ENCODE assay signal across 25 cellular contexts in the genomic region with DNA sequence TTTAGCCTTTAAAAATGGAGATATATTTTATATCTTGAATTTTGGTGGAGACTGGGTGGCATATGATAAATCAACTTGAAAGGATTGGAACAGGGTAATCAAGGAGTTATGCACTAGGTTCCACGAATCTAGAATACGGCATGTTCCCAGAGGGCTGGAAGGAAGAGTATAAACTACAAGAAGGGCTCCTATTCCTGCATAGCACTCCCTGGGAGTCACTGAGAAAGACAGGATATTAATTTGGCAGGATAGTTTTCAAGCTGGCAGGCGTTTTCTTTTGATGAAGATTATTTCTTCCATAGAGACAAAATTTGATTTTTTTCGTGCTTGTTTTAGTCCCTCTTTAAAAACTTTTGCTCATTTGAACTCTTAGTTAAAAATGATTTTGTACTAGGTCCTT.
"Had no signal": no experiment of that assay in that cellular context is flagged by ENCODE, and none has a peak within 500 bp of the region (broad histone marks: within the 10 kb centered on the region; RNA-seq: fewer than 3 reads in every experiment).

No MANE protein-coding gene starts in this region.

- H3K4me1 ChIP-seq: colonic mucosa, esophagus muscularis mucosa, foreskin keratinocyte, gastroesophageal sphincter, lower lobe of right lung had no signal

- H3K4me3 ChIP-seq: colonic mucosa, esophagus muscularis mucosa, gastroesophageal sphincter, heart left ventricle, hepatocyte, lower lobe of right lung, mucosa of descending colon had no signal

- DNase-seq: colonic mucosa; cortex of kidney; effector CD8-positive, alpha-beta T cell; effector memory CD8-positive, alpha-beta T cell; endodermal cell; foreskin keratinocyte; heart left ventricle; hypothalamus; immature natural killer cell; islet precursor cell; kidney; kidney glomerular epithelial cell; left colon; left ventricle myocardium superior; lower lobe of right lung; mesenchymal stem cell; mucosa of descending colon; naive B cell had no signal

- H3K36me3 ChIP-seq: colonic mucosa, esophagus muscularis mucosa, gastroesophageal sphincter, heart left ventricle, lower lobe of right lung had no signal

- H3K36me3 Mint-ChIP-seq: immature natural killer cell, mesothelial cell of epicardium, naive B cell had no signal

- H3K9me3 ChIP-seq: colonic mucosa, esophagus muscularis mucosa, lower lobe of right lung, mucosa of descending colon had no signal

- H3K27ac Mint-ChIP-seq: dendritic cell treated with granulocyte-macrophage colony-stimulating factor and Interleukin-4, amounts not matched to agents 40 ng/mL and 50 ng/mL, for 4 days; effector memory CD8-positive, alpha-beta T cell; endodermal cell; immature natural killer cell; mesothelial cell of epicardium; naive B cell had no signal

- H3K27me3 ChIP-seq: colonic mucosa, esophagus muscularis mucosa, foreskin keratinocyte, gastroesophageal sphincter, heart left ventricle, hepatocyte had no signal

- H3K9me3 Mint-ChIP-seq: dendritic cell treated with granulocyte-macrophage colony-stimulating factor and Interleukin-4, amounts not matched to agents 40 ng/mL and 50 ng/mL, for 4 days; endodermal cell had no signal

- H3K27ac ChIP-seq: colonic mucosa, epithelial cell of prostate, esophagus muscularis mucosa, foreskin keratinocyte, gastroesophageal sphincter, hepatocyte, lower lobe of right lung had no signal

- H3K79me2 ChIP-seq: hepatocyte had no signal

- H3K4me3 Mint-ChIP-seq: dendritic cell treated with granulocyte-macrophage colony-stimulating factor and Interleukin-4, amounts not matched to agents 40 ng/mL and 50 ng/mL, for 4 days; effector memory CD8-positive, alpha-beta T cell; endodermal cell; immature natural killer cell; mesothelial cell of epicardium had no signal

- H2AFZ ChIP-seq: hepatocyte had no signal

- H3K4me1 Mint-ChIP-seq: immature natural killer cell, mesothelial cell of epicardium, naive B cell had no signal

- H3K27me3 Mint-ChIP-seq: dendritic cell treated with granulocyte-macrophage colony-stimulating factor and Interleukin-4, amounts not matched to agents 40 ng/mL and 50 ng/mL, for 4 days; effector memory CD8-positive, alpha-beta T cell had no signal

- ATAC-seq: effector memory CD8-positive, alpha-beta T cell; foreskin keratinocyte; gastroesophageal sphincter; left colon; left lobe of liver; lower lobe of right lung; mucosa of descending colon had no signal

- H3K4me2 ChIP-seq: hepatocyte had no signal
